1 cellular context compared by ENCODE assay signal in the genomic region with DNA sequence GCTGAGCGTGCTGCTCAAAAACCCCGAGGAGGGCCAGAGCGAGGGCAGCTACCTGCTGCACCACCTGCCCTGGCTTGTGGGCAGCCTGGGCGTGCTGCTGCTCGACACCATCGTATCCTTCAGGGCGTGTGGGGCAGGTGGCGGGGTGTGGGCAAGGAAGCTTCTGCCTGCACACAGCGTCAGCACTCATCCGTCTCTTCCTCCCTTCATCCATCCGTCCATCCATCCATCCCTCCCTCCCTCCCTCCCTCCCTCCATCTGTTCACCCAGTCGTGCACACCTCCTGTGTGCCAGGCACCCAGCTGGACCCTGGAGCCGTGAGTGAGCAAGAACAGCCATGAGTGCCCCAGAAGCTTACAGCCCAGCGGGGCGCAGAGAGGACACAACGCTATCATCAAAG.
TF ChIP-seq lines count a peak whose summit lies in the region.

No MANE protein-coding gene starts in this region.

TF ChIP-seq in H1, 55 proteins besides CTCF, POLR2A, EP300 and RAD21:
- no peak for TF ChIP-seq EZH2 (IDR thresholded peaks at IDR 0.05; ENCODE audit: low read depth, low read length, severe bottlenecking)
- TF ChIP-seq, protein P1, sequence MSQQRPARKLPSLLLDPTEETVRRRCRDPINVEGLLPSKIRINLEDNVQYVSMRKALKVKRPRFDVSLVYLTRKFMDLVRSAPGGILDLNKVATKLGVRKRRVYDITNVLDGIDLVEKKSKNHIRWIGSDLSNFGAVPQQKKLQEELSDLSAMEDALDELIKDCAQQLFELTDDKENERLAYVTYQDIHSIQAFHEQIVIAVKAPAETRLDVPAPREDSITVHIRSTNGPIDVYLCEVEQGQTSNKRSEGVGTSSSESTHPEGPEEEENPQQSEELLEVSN (IDR thresholded peaks at IDR 0.05) = no peak
- no peak for TF ChIP-seq TBP (IDR thresholded peaks at IDR 0.05; ENCODE audit: low read depth, low read length)
- TF ChIP-seq POU5F1 (IDR thresholded peaks at IDR 0.05; ENCODE audit: low read depth, low read length) = no peak
- TF ChIP-seq CHD2 (IDR thresholded peaks at IDR 0.05; ENCODE audit: low read length) = no peak
- no peak for TF ChIP-seq SP1 (IDR thresholded peaks at IDR 0.05; ENCODE audit: low read depth, low read length)
- no peak for TF ChIP-seq RFX5 (IDR thresholded peaks at IDR 0.05; ENCODE audit: borderline replicate concordance, low read depth, low read length)
- TF ChIP-seq TEAD4 (IDR thresholded peaks at IDR 0.05; ENCODE audit: low read depth, low read length) = no peak
- TF ChIP-seq RXRA (IDR thresholded peaks at IDR 0.05; ENCODE audit: insufficient read depth, low read depth, low read length) = no peak
